ENCODE assay signal across 14 cellular contexts in genomic region chr2:207533609-207534008, GRCh38.
DNase-seq lines count a peak whose midpoint lies in the region; ATAC-seq and TF ChIP-seq lines count a peak whose summit lies in the region.
"Had no signal": no experiment of that assay in that cellular context is flagged by ENCODE, and none has a peak within 500 bp of the region (broad histone marks: within the 10 kb centered on the region; RNA-seq: fewer than 3 reads in every experiment).

No MANE protein-coding gene starts in this region.

- H3K4me3 Mint-ChIP-seq in activated T-cell treated with anti-CD3 and anti-CD28 coated beads, Interleukin-2, amount 50 U/mL, for 24 hours, result peak overlapping the region; percentile 58
- H3K4me3 Mint-ChIP-seq in stimulated activated naive CD8-positive, alpha-beta T cell treated with anti-CD3 and anti-CD28 coated beads, Interleukin-15, amount 100 ng/mL, for 72 hours, result peak overlapping the region; percentile 13 to 78

- H3K36me3 ChIP-seq in OCI-LY1 (ENCODE audit: insufficient read depth, low read length), result peaks cover 20% of the 10 kb centered on the region
- H3K36me3 ChIP-seq: Peyer's patch had no signal

- H4K20me1 ChIP-seq in OCI-LY1 (ENCODE audit: insufficient read depth, low read length), result no peaks in the 10 kb centered on the region

- H3K9me3 ChIP-seq in OCI-LY1 (ENCODE audit: low read length), result no peaks in the 10 kb centered on the region
- H3K9me3 ChIP-seq: body of pancreas, MG63, Peyer's patch had no signal

- H3K9me2 ChIP-seq in OCI-LY1 (ENCODE audit: low read depth, low read length), result no peaks in the 10 kb centered on the region

- no peak overlapping the region for H3K4me3 ChIP-seq in OCI-LY1 (ENCODE audit: low read depth, low read length, poor library complexity, severe bottlenecking)
- H3K4me3 ChIP-seq: body of pancreas, lung, MG63 had no signal

- no peak for ATAC-seq in stimulated activated naive CD8-positive, alpha-beta T cell treated with anti-CD3 and anti-CD28 coated beads, Interleukin-15, amount 100 ng/mL, for 72 hours
- ATAC-seq in GM21390 (IDR thresholded peaks at IDR 0.05; ENCODE audit: unreplicated experiment), result no peak
- ATAC-seq: body of pancreas had no signal

- peak overlapping the region; percentile 66 for H3K27ac Mint-ChIP-seq in activated T-cell treated with anti-CD3 and anti-CD28 coated beads, Interleukin-2, amount 50 U/mL, for 24 hours
- no peak overlapping the region for H3K27ac Mint-ChIP-seq in stimulated activated naive CD8-positive, alpha-beta T cell treated with anti-CD3 and anti-CD28 coated beads, Interleukin-15, amount 100 ng/mL, for 72 hours

- no peak for TF ChIP-seq CTCF in OCI-LY1 (IDR thresholded peaks at IDR 0.05; ENCODE audit: low read length)

- H3K27ac ChIP-seq in OCI-LY1 (ENCODE audit: low read depth, low read length, poor library complexity, severe bottlenecking), result no peak overlapping the region
- H3K27ac ChIP-seq in epithelial cell of prostate, result peak overlapping the region; percentile 13

- H3K4me1 ChIP-seq in OCI-LY1 (ENCODE audit: insufficient read depth, low read length, severe bottlenecking), result peaks cover 46% of the 10 kb centered on the region

- H3K4me2 ChIP-seq in OCI-LY1 (ENCODE audit: low read length), result peak overlapping the region; percentile 27; the same call in 1 of the 2 replicates

- peaks cover 67% of the 10 kb centered on the region for H3K36me3 Mint-ChIP-seq in activated T-cell treated with anti-CD3 and anti-CD28 coated beads, Interleukin-2, amount 50 U/mL, for 24 hours (ENCODE audit: low read depth)

- DNase-seq in activated T-cell treated with anti-CD3 and anti-CD28 coated beads, Interleukin-2, amount 50 U/mL, for 24 hours, result no peak
- no peak for DNase-seq in activated T-cell treated with anti-CD3 and anti-CD28 coated beads, Interleukin-2, amount 50 U/mL, for 48 hours
- DNase-seq in epithelial cell of prostate (ENCODE audit: low read depth, low spot score) (no peak), inferior parietal cortex (ENCODE audit: extremely low spot score) (no peak)
- DNase-seq in stimulated activated naive CD8-positive, alpha-beta T cell treated with anti-CD3 and anti-CD28 coated beads, Interleukin-15, amount 100 ng/mL, for 72 hours, result no peak
- no peak for DNase-seq in stimulated activated CD4-positive, alpha-beta T cell treated with anti-CD3 and anti-CD28 coated beads, Interleukin-4, amount 100 ng/mL, for 24 hours
- DNase-seq: activated CD4-positive, alpha-beta T cell treated with anti-CD3 and anti-CD28 coated beads for 1 hour; body of pancreas; C1 segment of cervical spinal cord; MG63; Peyer's patch had no signal

- H3K9me3 Mint-ChIP-seq in activated T-cell treated with anti-CD3 and anti-CD28 coated beads, Interleukin-2, amount 50 U/mL, for 24 hours, result no peaks in the 10 kb centered on the region
- H3K9me3 Mint-ChIP-seq in stimulated activated naive CD8-positive, alpha-beta T cell treated with anti-CD3 and anti-CD28 coated beads, Interleukin-15, amount 100 ng/mL, for 72 hours, result no peaks in the 10 kb centered on the region

- H3K27me3 Mint-ChIP-seq in activated T-cell treated with anti-CD3 and anti-CD28 coated beads, Interleukin-2, amount 50 U/mL, for 24 hours, result no peaks in the 10 kb centered on the region
- H3K27me3 Mint-ChIP-seq in stimulated activated naive CD8-positive, alpha-beta T cell treated with anti-CD3 and anti-CD28 coated beads, Interleukin-15, amount 100 ng/mL, for 72 hours, result no peaks in the 10 kb centered on the region

- peaks cover 60% of the 10 kb centered on the region for H3K4me1 Mint-ChIP-seq in activated T-cell treated with anti-CD3 and anti-CD28 coated beads, Interleukin-2, amount 50 U/mL, for 24 hours (ENCODE audit: low read depth)
- H3K4me1 Mint-ChIP-seq in stimulated activated naive CD8-positive, alpha-beta T cell treated with anti-CD3 and anti-CD28 coated beads, Interleukin-15, amount 100 ng/mL, for 72 hours, result peaks cover 51% of the 10 kb centered on the region

- H2AFZ ChIP-seq in OCI-LY1 (ENCODE audit: low read length), result no peak overlapping the region

- H3K27me3 ChIP-seq in OCI-LY1 (ENCODE audit: insufficient read depth, low read length), result no peaks in the 10 kb centered on the region
- H3K27me3 ChIP-seq: body of pancreas, MG63, Peyer's patch had no signal

- H3K79me2 ChIP-seq in OCI-LY1 (ENCODE audit: insufficient read depth, low read length), result peaks cover 78% of the 10 kb centered on the region

- no peak overlapping the region; the same call in 1 of the 2 replicates for H3K9ac ChIP-seq in OCI-LY1 (ENCODE audit: low read length)

- H3F3A ChIP-seq in OCI-LY1 (ENCODE audit: insufficient read depth, low read length), result no peaks in the 10 kb centered on the region
